8 cellular contexts compared by ENCODE assay signal in genomic region chr15:31235298-31236183, GRCh38.
DNase-seq lines count a peak whose midpoint lies in the region; ATAC-seq, FAIRE-seq and TF ChIP-seq lines count a peak whose summit lies in the region.

No MANE protein-coding gene starts in this region.

- peaks cover 21 to 36% (median 24%) of the 10 kb centered on the region in 7 donors for H3K4me1 Mint-ChIP-seq in naive thymus-derived CD4-positive, alpha-beta T cell

- SMC1A ChIA-PET in GM12878 (lab: Charles Lee; ENCODE audit: uncharacterized antibody, unreplicated experiment): interaction anchor here (0.6 to 7.7 kb wide), 9 partner anchors 10 to 253 kb away, joined by 3 to 134 read pairs (median 4); partner anchors contain the start of gene KLF13

- POLR2A ChIA-PET in GM12878 (lab: Charles Lee): interaction anchor here (0.6 to 4.9 kb wide), 11 partner anchors 10 to 212 kb away, joined by 3 to 75 read pairs (median 5); partner anchors contain the start of gene KLF13
- POLR2A ChIA-PET in naive thymus-derived CD4-positive, alpha-beta T cell (lab: Charles Lee): interaction anchor here (1.1 to 2.5 kb wide), 2 partner anchors 11 to 18 kb away, joined by 3 to 6 read pairs; no protein-coding TSS in a partner anchor

- DNase-seq in NCI-H1436 (lab: John Stamatoyannopoulos, UW): peak; percentile 65
- DNase-seq in GM12878 (ENCODE audit: low read depth, low spot score): no peak
- no peak for DNase-seq in ecto neural progenitor cell (ENCODE audit: low spot score)
- no peak for DNase-seq in naive thymus-derived CD4-positive, alpha-beta T cell

- TF ChIP-seq POLR2A in GM12878 (IDR thresholded peaks at IDR 0.05; ENCODE audit: low read depth, low read length): no peak

- H3K4me3 ChIP-seq in GM12878 (peak overlapping the region; percentile 2; the same call in 1 of the 2 replicates), muscle layer of colon (ENCODE audit: low read depth in 1 of 2, low read length in 2 of 2) (no peak overlapping the region)
- H3K4me3 ChIP-seq in naive thymus-derived CD4-positive, alpha-beta T cell (ENCODE audit: low read length): no peak overlapping the region

- TF ChIP-seq CTCF in GM12878 (IDR thresholded peaks at IDR 0.05 in 2 of 3, conservative IDR thresholded peaks at IDR 0.05 in 1 of 3; ENCODE audit: control insufficient read depth in 2 of 3, extremely low read depth in 1 of 3, insufficient read depth in 1 of 3, low read depth in 3 of 3, low read length in 3 of 3): no peak

- no peaks in the 10 kb centered on the region for H3K9me3 ChIP-seq in GM12878 (replicated peaks; ENCODE audit: control insufficient read depth, insufficient read depth, low read length)
- no peaks in the 10 kb centered on the region for H3K9me3 ChIP-seq in muscle layer of colon (ENCODE audit: low read length)
- no peaks in the 10 kb centered on the region for H3K9me3 ChIP-seq in naive thymus-derived CD4-positive, alpha-beta T cell (ENCODE audit: control insufficient read depth in 2 of 3, low read length in 3 of 3)

- H3K27ac ChIP-seq in GM12878 (ENCODE audit: control insufficient read depth, insufficient read depth): peak overlapping the region; percentile 92
- peak overlapping the region; percentile 88 for H3K27ac ChIP-seq in muscle layer of colon (ENCODE audit: low read depth, low read length)
- no peak overlapping the region for H3K27ac ChIP-seq in naive thymus-derived CD4-positive, alpha-beta T cell (ENCODE audit: low read depth, low read length)

- CTCF ChIA-PET in GM12878 (lab: Yijun Ruan, JAX): interaction anchor here (0.9 to 4.9 kb wide), 8 partner anchors 15 to 132 kb away, joined by 3 to 43 read pairs (median 5); no protein-coding TSS in a partner anchor
- CTCF ChIA-PET in naive thymus-derived CD4-positive, alpha-beta T cell (lab: Charles Lee): interaction anchor here (1.1 kb wide), 1 partner anchor 28 kb away, joined by 3 read pairs; no protein-coding TSS in a partner anchor

- RAD21 ChIA-PET in GM12878 (lab: Charles Lee; ENCODE audit: unreplicated experiment): interaction anchor here (0.8 to 5.6 kb wide), 14 partner anchors 9 to 238 kb away, joined by 3 to 104 read pairs (median 4); partner anchors contain the start of gene KLF13

- H3K36me3 Mint-ChIP-seq in naive thymus-derived CD4-positive, alpha-beta T cell: peaks cover 0 to 2% (median 0%) of the 10 kb centered on the region in 5 donors

- BruUV-seq in GM12878 (replicated peaks; lab: Mats Ljungman, UMichigan): TSS peak; percentile 81

- in situ Hi-C loops in GM12878 (cut with MboI): no loop called here

- peak overlapping the region; percentile 59 for H3K4me2 ChIP-seq in GM12878 (ENCODE audit: control insufficient read depth, insufficient read depth)

- peak overlapping the region; percentile 28 for H2AFZ ChIP-seq in GM12878 (ENCODE audit: control insufficient read depth, low read depth, low read length)

- H3K9ac ChIP-seq in GM12878 (ENCODE audit: control insufficient read depth, insufficient read depth, low read length): peak overlapping the region; percentile 58
- no peak overlapping the region for H3K9ac ChIP-seq in muscle layer of colon (ENCODE audit: low read length)

- H3K36me3 ChIP-seq in GM12878 (ENCODE audit: control insufficient read depth in 2 of 2, insufficient read depth in 2 of 2, low read length in 1 of 2): no peaks in the 10 kb centered on the region
- no peaks in the 10 kb centered on the region for H3K36me3 ChIP-seq in muscle layer of colon (ENCODE audit: insufficient read depth, low read length)
- no peaks in the 10 kb centered on the region for H3K36me3 ChIP-seq in naive thymus-derived CD4-positive, alpha-beta T cell (ENCODE audit: control insufficient read depth in 2 of 3, insufficient read depth in 3 of 3, low read length in 3 of 3)

- H3K27me3 ChIP-seq in GM12878 (replicated peaks in 1 of 2; ENCODE audit: control insufficient read depth in 2 of 2, insufficient read depth in 2 of 2, low read length in 1 of 2): no peaks in the 10 kb centered on the region
- no peaks in the 10 kb centered on the region for H3K27me3 ChIP-seq in muscle layer of colon (ENCODE audit: control insufficient read depth in 1 of 2, insufficient read depth in 2 of 2, low read length in 2 of 2)
- H3K27me3 ChIP-seq in naive thymus-derived CD4-positive, alpha-beta T cell (ENCODE audit: control insufficient read depth in 2 of 2, insufficient read depth in 2 of 2, low read length in 2 of 2): no peaks in the 10 kb centered on the region

- intact Hi-C loops in GM12878 (cut with micrococcal nuclease; ENCODE audit: unreplicated experiment): loop anchor here (1.0 to 2.0 kb wide), 2 partner anchors 19 to 91 kb away; partner anchors contain the start of gene KLF13
- intact Hi-C loops in naive thymus-derived CD4-positive, alpha-beta T cell (cut with micrococcal nuclease): no loop called here

- no peaks in the 10 kb centered on the region for H3K79me2 ChIP-seq in GM12878 (ENCODE audit: control insufficient read depth, insufficient read depth, low read length)

- H3K27ac Mint-ChIP-seq in naive thymus-derived CD4-positive, alpha-beta T cell: peak overlapping the region in 1 of 9 donors; percentile 23

- ATAC-seq in GM19463 (IDR thresholded peaks at IDR 0.05; ENCODE audit: unreplicated experiment): peak; percentile 43
- peak; percentile 77 for ATAC-seq in GM12878
- no peak for ATAC-seq in naive thymus-derived CD4-positive, alpha-beta T cell
- ATAC-seq in HG03108 (IDR thresholded peaks at IDR 0.05; ENCODE audit: unreplicated experiment): no peak
- ATAC-seq in GM19023 (IDR thresholded peaks at IDR 0.05; ENCODE audit: unreplicated experiment): no peak

- no peak for TF ChIP-seq RAD21 in GM12878 (IDR thresholded peaks at IDR 0.05; ENCODE audit: insufficient read depth, low read depth, low read length)

- H3K4me1 ChIP-seq in GM12878 (ENCODE audit: control insufficient read depth, insufficient read depth, low read length) (peaks cover 52% of the 10 kb centered on the region), muscle layer of colon (ENCODE audit: insufficient read depth, low read length) (peaks cover 22% of the 10 kb centered on the region)
- H3K4me1 ChIP-seq in naive thymus-derived CD4-positive, alpha-beta T cell (ENCODE audit: control insufficient read depth in 2 of 2, insufficient read depth in 2 of 2, low read length in 2 of 2): peaks cover 0 to 16% of the 10 kb centered on the region in 2 donors

- TF ChIP-seq EP300 in GM12878 (IDR thresholded peaks at IDR 0.05; ENCODE audit: borderline replicate concordance in 1 of 2, control insufficient read depth in 1 of 2, low read depth in 2 of 2, low read length in 2 of 2): no peak

- FAIRE-seq in GM12878 (lab: Jason Lieb, UNC): no peak

- H3K27me3 Mint-ChIP-seq in naive thymus-derived CD4-positive, alpha-beta T cell: peaks cover 0 to 17% (median 0%) of the 10 kb centered on the region in 5 donors

- H3K9me3 Mint-ChIP-seq in naive thymus-derived CD4-positive, alpha-beta T cell: peaks cover 0 to 6% (median 0%) of the 10 kb centered on the region in 11 donors

- no peaks in the 10 kb centered on the region for H4K20me1 ChIP-seq in GM12878 (ENCODE audit: control insufficient read depth, insufficient read depth)

- H3K4me3 Mint-ChIP-seq in naive thymus-derived CD4-positive, alpha-beta T cell: no peak overlapping the region

- WGBS in GM12878 (ENCODE audit: insufficient coverage, insufficient replicate concordance, low lambda C conversion rate, missing lambda C conversion rate): 74% methylated on average over 20 of the region's 20 CpGs

TF ChIP-seq in GM12878, 131 proteins besides CTCF, POLR2A, EP300 and RAD21 (continues in another document):
- 0 out of 2 replicates have a peak, but pooled peaks have one; percentile 22 for TF ChIP-seq RB1 (IDR thresholded peaks at IDR 0.05; ENCODE audit: borderline replicate concordance)
- no peak for TF ChIP-seq WRNIP1 (IDR thresholded peaks at IDR 0.05; ENCODE audit: borderline replicate concordance, low read depth, low read length)
- TF ChIP-seq SMARCA5 (IDR thresholded peaks at IDR 0.05): peak; percentile 57; the same call in 1 of the 2 replicates
- TF ChIP-seq GATAD2B (conservative IDR thresholded peaks at IDR 0.05; ENCODE audit: low read depth): no peak
- no peak for TF ChIP-seq BACH1 (IDR thresholded peaks at IDR 0.05; ENCODE audit: borderline replicate concordance)
- TF ChIP-seq SIN3A (IDR thresholded peaks at IDR 0.05; ENCODE audit: low read depth, low read length): no peak
- TF ChIP-seq RELB (IDR thresholded peaks at IDR 0.05; ENCODE audit: low read depth): peak; percentile 51; the same call in 1 of the 2 replicates
- no peak for TF ChIP-seq ZNF274 (IDR thresholded peaks at IDR 0.05; ENCODE audit: insufficient read depth, insufficient read length)
- no peak for TF ChIP-seq IRF3 (IDR thresholded peaks at IDR 0.05)
- TF ChIP-seq TAF1 (IDR thresholded peaks at IDR 0.05; ENCODE audit: borderline replicate concordance, low read depth, low read length): 0 out of 2 replicates have a peak, but pooled peaks have one; percentile 15
- 0 out of 2 replicates have a peak, but pooled peaks have one; percentile 23 for TF ChIP-seq TCF12 (IDR thresholded peaks at IDR 0.05; ENCODE audit: low read depth, low read length)
- no peak; a peak in 1 of 4 replicates for TF ChIP-seq IKZF2 (IDR thresholded peaks at IDR 0.05)
- no peak for TF ChIP-seq RBBP5 (conservative IDR thresholded peaks at IDR 0.05)
- no peak for TF ChIP-seq NFXL1 (IDR thresholded peaks at IDR 0.05; ENCODE audit: borderline replicate concordance)
- no peak for TF ChIP-seq ZNF207 (IDR thresholded peaks at IDR 0.05; ENCODE audit: borderline replicate concordance)

Comparison
In these comparisons a context has a peak if more than half of its experiments do, and no peak if none do; other contexts are left out.
1. ATAC-seq: peak in GM19463 (single experiment) and GM12878 (single experiment); none in naive thymus-derived CD4-positive, alpha-beta T cell (single experiment), HG03108 (single experiment) and GM19023 (single experiment).